Comparison of ENCODE assay signal across 8 cellular contexts in the genomic region with DNA sequence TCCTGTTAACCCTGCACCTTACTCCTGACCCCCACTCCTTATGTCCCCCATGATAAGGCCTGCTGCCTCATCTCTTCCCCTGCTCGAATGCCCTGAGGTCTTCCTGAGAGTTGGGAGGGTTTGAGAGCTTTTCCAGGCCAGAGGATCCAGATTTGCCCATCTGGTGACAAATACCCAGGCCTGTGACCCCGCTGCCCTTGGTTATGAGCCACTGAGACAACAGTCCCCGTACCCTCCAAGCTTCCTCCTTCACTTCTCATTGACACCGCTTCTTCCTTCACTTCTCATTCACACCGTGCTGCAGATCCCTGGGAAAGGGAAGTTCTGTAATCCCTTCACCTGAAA. TPM values are rescaled to one million over a fixed set of nuclear protein-coding genes. Genes with fewer than 3 reads are reported as not detected.
DNase-seq lines count a peak whose midpoint lies in the region; ATAC-seq and TF ChIP-seq lines count a peak whose summit lies in the region.

No MANE protein-coding gene starts in this region.

- peak overlapping the region; percentile 85 to 86 for H3K27ac Mint-ChIP-seq in natural killer cell

- H3K36me3 ChIP-seq in BE2C (no peaks in the 10 kb centered on the region), MM.1S (replicated peaks; ENCODE audit: insufficient read depth, low read length) (no peaks in the 10 kb centered on the region), ectodermal cell (ENCODE audit: control insufficient read depth, insufficient read depth, low read length) (no peaks in the 10 kb centered on the region)

- H3F3A ChIP-seq in MM.1S (ENCODE audit: insufficient read depth, low read length), result peaks cover 29% of the 10 kb centered on the region

- peaks cover 4 to 5% of the 10 kb centered on the region in 2 donors for H3K27me3 Mint-ChIP-seq in natural killer cell (ENCODE audit: low read depth in 2 of 2)

- no peaks in the 10 kb centered on the region for H3K4me1 ChIP-seq in BE2C
- peaks cover 36% of the 10 kb centered on the region for H3K4me1 ChIP-seq in MM.1S (ENCODE audit: low read length)
- H3K4me1 ChIP-seq in ectodermal cell (ENCODE audit: control insufficient read depth, insufficient read depth, low read length), result peaks cover 3% of the 10 kb centered on the region

- DNase-seq in BE2C (no peak), MM.1S (no peak), natural killer cell (no peak), posterior cingulate gyrus (no peak), omental fat pad (ENCODE audit: low spot score) (no peak), SK-N-DZ (ENCODE audit: low spot score) (no peak)

- H3K27me3 ChIP-seq in BE2C (no peaks in the 10 kb centered on the region), MM.1S (replicated peaks; ENCODE audit: insufficient read depth, low read length) (no peaks in the 10 kb centered on the region), ectodermal cell (ENCODE audit: control insufficient read depth, insufficient read depth, low read length, poor library complexity, severe bottlenecking) (peaks cover 5% of the 10 kb centered on the region)

- peaks cover 54% of the 10 kb centered on the region for H3K79me2 ChIP-seq in MM.1S (ENCODE audit: low read length)

- ATAC-seq in natural killer cell (no peak), HG03457 (IDR thresholded peaks at IDR 0.05; ENCODE audit: unreplicated experiment) (no peak), omental fat pad (ENCODE audit: low FRiP score) (no peak)

- H2AFZ ChIP-seq in MM.1S (ENCODE audit: low read length), result peak overlapping the region; percentile 82

- H3K4me3 Mint-ChIP-seq in natural killer cell, result peak overlapping the region; percentile 92

- peak overlapping the region; percentile 65; the same call in 1 of the 2 replicates for H3K9ac ChIP-seq in MM.1S (ENCODE audit: low read length)

- no peaks in the 10 kb centered on the region for H3K9me2 ChIP-seq in MM.1S (replicated peaks; ENCODE audit: insufficient read depth, low read length)

- H3K4me1 Mint-ChIP-seq in natural killer cell, result peaks cover 34 to 36% of the 10 kb centered on the region in 2 donors

- intact Hi-C loops in natural killer cell (cut with micrococcal nuclease) (loop anchor here (5.0 to 10.0 kb wide), 2 partner anchors 41 to 521 kb away; a partner anchor contains a TSS), posterior cingulate gyrus (cut with DNase I) (loop anchor here (5.0 kb wide), 1 partner anchor 194 kb away; a partner anchor contains a TSS)

- H3K9me3 ChIP-seq in BE2C (no peaks in the 10 kb centered on the region), MM.1S (replicated peaks; ENCODE audit: insufficient read depth, low read length) (no peaks in the 10 kb centered on the region), ectodermal cell (ENCODE audit: control insufficient read depth, low read length) (no peaks in the 10 kb centered on the region)

- H3K4me2 ChIP-seq in MM.1S (ENCODE audit: low read depth, low read length), result peak overlapping the region; percentile 92

- H4K20me1 ChIP-seq in MM.1S (ENCODE audit: insufficient read depth, low read length), result no peaks in the 10 kb centered on the region

- no peak for TF ChIP-seq CTCF in BE2C (IDR thresholded peaks at IDR 0.05; ENCODE audit: low read depth, low read length)
- TF ChIP-seq CTCF in MM.1S (IDR thresholded peaks at IDR 0.05; ENCODE audit: low read length), result no peak
- TF ChIP-seq CTCF in natural killer cell (IDR thresholded peaks at IDR 0.05), result no peak
- TF ChIP-seq CTCF in omental fat pad (IDR thresholded peaks at IDR 0.05), result no peak

- no peaks in the 10 kb centered on the region for H3K9me3 Mint-ChIP-seq in natural killer cell

- H3K36me3 Mint-ChIP-seq in natural killer cell, result no peaks in the 10 kb centered on the region

- H3K4me3 ChIP-seq in BE2C (ENCODE audit: low read depth, low read length) (peak overlapping the region; percentile 68), MM.1S (ENCODE audit: low read length) (peak overlapping the region; percentile 91), ectodermal cell (ENCODE audit: insufficient read depth, low read depth, low read length) (peak overlapping the region; percentile 67)

- WGBS in ectodermal cell, 2 experiments, result 40% methylated on average over 5 of the region's 5 CpGs

- peak overlapping the region; percentile 37; the same call in 1 of the 2 replicates for H3K27ac ChIP-seq in MM.1S (ENCODE audit: low read length)
- H3K27ac ChIP-seq in ectodermal cell (ENCODE audit: insufficient read depth, low read depth, low read length, poor library complexity, severe bottlenecking), result no peak overlapping the region

RNA-seq across cellular contexts. Expression of a gene that starts 0.6 kb away (rescaled TPM):
- polyA plus RNA-seq in BE2C (2012; ENCODE audit: insufficient read depth, insufficient read length, low read depth), result 2.5 TPM
- 30.6 TPM for polyA plus RNA-seq in ectodermal cell (2013, experiment 1 of 4)
- 32.3 TPM for polyA plus RNA-seq in ectodermal cell (2013, experiment 2 of 4)
- polyA plus RNA-seq in ectodermal cell (2013, experiment 3 of 4), result 21.9 TPM
- 22.3 TPM for polyA plus RNA-seq in ectodermal cell (2013, experiment 4 of 4)
- total RNA-seq in natural killer cell, result 10 to 100 TPM in 2 of 3 donors, 1 to 10 TPM in 1; 9.6 to 15.9 (median 15.6) TPM
- 10 to 100 TPM; 26.6 to 62.6 (median 27.9) TPM for total RNA-seq in omental fat pad
- polyA plus RNA-seq in SK-N-DZ (2014; cell fraction: cytosol; rRNA removed), result 7.3 and 11.9 TPM in 2 replicates
- 1.3 and 3.5 TPM in 2 replicates for polyA plus RNA-seq in SK-N-DZ (2014; cell fraction: nucleus; rRNA removed)

RNA-seq across cellular contexts. Expression of a gene that starts 29.7 kb away (rescaled TPM):
- 0.12 TPM for polyA plus RNA-seq in BE2C (2012; ENCODE audit: insufficient read depth, insufficient read length, low read depth)
- 0.44 TPM for polyA plus RNA-seq in ectodermal cell (2013, experiment 1 of 4)
- 0.27 TPM for polyA plus RNA-seq in ectodermal cell (2013, experiment 2 of 4)
- polyA plus RNA-seq in ectodermal cell (2013, experiment 3 of 4), result 0.48 TPM
- 0.41 TPM for polyA plus RNA-seq in ectodermal cell (2013, experiment 4 of 4)
- total RNA-seq in natural killer cell (100 to 1,000 TPM; 181 to 227 (median 204) TPM), omental fat pad (100 to 1,000 TPM; 118 to 287 (median 228) TPM)
- polyA plus RNA-seq in SK-N-DZ (2014; cell fraction: cytosol; rRNA removed), result 0.06 TPM in 1 of 2 replicates, not detected in the other
- polyA plus RNA-seq in SK-N-DZ (2014; cell fraction: nucleus; rRNA removed), result not detected in 2 replicates

RNA-seq across cellular contexts. Expression of a gene that starts 50.0 kb away (rescaled TPM):
- polyA plus RNA-seq in BE2C (2012; ENCODE audit: insufficient read depth, insufficient read length, low read depth), result not detected
- polyA plus RNA-seq in ectodermal cell (2013, experiment 1 of 4), result not detected
- polyA plus RNA-seq in ectodermal cell (2013, experiment 2 of 4), result not detected
- not detected for polyA plus RNA-seq in ectodermal cell (2013, experiment 3 of 4)
- polyA plus RNA-seq in ectodermal cell (2013, experiment 4 of 4), result not detected
- not detected for total RNA-seq in natural killer cell
- total RNA-seq in omental fat pad, result not detected
- not detected in 2 replicates for polyA plus RNA-seq in SK-N-DZ (2014; cell fraction: cytosol; rRNA removed)
- not detected in 2 replicates for polyA plus RNA-seq in SK-N-DZ (2014; cell fraction: nucleus; rRNA removed)
